ENCODE assay signal across 8 cellular contexts in the genomic region with DNA sequence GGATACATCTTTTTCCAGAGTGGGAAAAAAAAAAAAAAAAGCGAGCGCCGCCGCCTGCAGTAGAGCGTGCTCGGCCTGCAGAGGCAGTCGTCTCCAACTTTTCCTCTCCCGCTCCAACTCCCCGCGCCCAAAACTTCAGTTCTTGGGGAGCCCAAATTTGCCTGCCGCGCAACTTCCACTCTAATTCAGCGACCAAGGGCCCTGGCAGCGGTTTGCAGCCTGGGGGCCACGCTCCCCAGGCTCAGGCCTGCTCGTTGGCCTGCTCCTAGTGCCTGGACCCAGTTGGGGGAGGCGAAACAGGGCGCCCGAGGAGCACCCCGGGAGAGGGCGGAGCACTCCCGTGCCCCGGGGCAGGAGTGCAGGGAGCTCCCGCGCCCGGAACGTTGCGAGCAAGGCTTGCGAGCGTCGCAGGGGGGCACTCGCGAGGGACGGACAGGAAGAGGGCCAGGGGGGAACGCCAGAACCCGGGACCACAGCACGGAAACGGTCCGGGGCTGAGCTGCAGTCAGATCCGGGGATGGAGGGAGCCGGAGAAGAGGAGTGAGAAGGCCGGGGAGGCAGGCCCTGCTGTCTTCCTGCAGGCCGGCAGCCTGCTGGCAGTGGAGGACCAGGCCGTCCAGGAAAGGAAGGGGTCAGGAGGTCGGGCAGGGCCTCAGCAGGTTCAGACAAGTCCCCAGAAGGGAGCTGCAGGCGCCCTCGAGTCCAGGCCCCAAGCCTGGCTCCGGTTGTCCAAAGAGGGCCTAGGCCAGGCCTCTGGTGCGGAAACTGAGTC. TPM values are rescaled to one million over a fixed set of nuclear protein-coding genes. Genes with fewer than 3 reads are reported as not detected.
DNase-seq lines count a peak whose midpoint lies in the region; ATAC-seq and TF ChIP-seq lines count a peak whose summit lies in the region.

TSS of gene STX16 (plus strand) at position 508 of the 772 bp plus-strand sequence. CDS start 724 bp downstream, outside the sequence.

- in situ Hi-C loops in transverse colon (cut with MboI; ENCODE audit: low pct_ligation_motif_present in 1 of 4, low pct_unique_long_range_greater_than_20kb in 1 of 4, low sequenced_read_pairs in 3 of 4), result loop anchor here in 2 of 4 donors (25.0 kb wide), 3 partner anchors 211 to 414 kb away; partner anchors contain the start of genes ANKRD60 (in 2 of the 2), ATP5F1E (in 1 of the 2), GNAS (in 1 of the 2) and GNAS-AS1 (in 1 of the 2)

- no peaks in the 10 kb centered on the region for H3K27me3 ChIP-seq in transverse colon

- TF ChIP-seq CTCF in GM10266 (IDR thresholded peaks at IDR 0.05; ENCODE audit: control insufficient read depth, insufficient read depth, low read depth, missing control alignments) (peak; percentile 26), transverse colon (IDR thresholded peaks at IDR 0.05) (peak; percentile 54 to 90 (median 72))

- H3K27ac ChIP-seq in adipose tissue (ENCODE audit: low read depth, low read length), result peak within 1 kb of the TSS; percentile 88
- H3K27ac ChIP-seq in transverse colon, result peak within 1 kb of the TSS; percentile 96 to 99 (median 98)

- H3K36me3 ChIP-seq in transverse colon, result no peaks in the 10 kb centered on the region

- TF ChIP-seq POLR2A in transverse colon (IDR thresholded peaks at IDR 0.05), result peak; percentile 87

- H3K9me3 ChIP-seq in transverse colon, result no peaks in the 10 kb centered on the region

- TF ChIP-seq EP300 in transverse colon (IDR thresholded peaks at IDR 0.05; ENCODE audit: low read depth), result no peak

- peak; percentile 76 for ATAC-seq in HG02642 (IDR thresholded peaks at IDR 0.05; ENCODE audit: poor library complexity, unreplicated experiment)

- peaks cover 10 to 36% (median 23%) of the 10 kb centered on the region in 4 donors for H3K4me1 ChIP-seq in transverse colon

- DNase-seq in GM10266 (ENCODE audit: extremely low spot score), result peak; percentile 95
- peak; percentile 73 for DNase-seq in NCI-H128 (lab: John Stamatoyannopoulos, UW; ENCODE audit: unreplicated experiment)
- DNase-seq in T follicular helper cell (ENCODE audit: low read depth), result peak; percentile 76
- DNase-seq in cardiac septum (ENCODE audit: low spot score), result peak; percentile 95
- peak; percentile 84 for DNase-seq in pons (ENCODE audit: low spot score)
- DNase-seq in transverse colon, result peak; percentile 93

- WGBS in adipose tissue, 3 donors, result 0 to 1% (median 0%) methylated on average over 49 of the region's 49 CpGs
- WGBS in transverse colon (ENCODE audit: low coverage in 1 of 2), 2 donors, result 0% methylated on average over 49 of the region's 49 CpGs; no CpG with 5 or more reads in 1 of the 2 donors

- peak within 1 kb of the TSS; percentile 62 to 98 (median 92) for H3K4me3 ChIP-seq in transverse colon

- intact Hi-C loops in cardiac septum (cut with DNase I), result loop anchor here (2.0 to 10.0 kb wide), 4 partner anchors 42 to 414 kb away; partner anchors contain the start of genes GNAS, GNAS-AS1, NPEPL1 and RAB22A
- intact Hi-C loops in transverse colon (cut with DNase I; ENCODE audit: low total_unique reads), result loop anchor here (2.0 to 10.0 kb wide), 3 partner anchors 170 to 416 kb away; no protein-coding TSS in a partner anchor

RNA-seq across cellular contexts. Expression of gene STX16, which starts in this region (rescaled TPM):
- polyA plus RNA-seq in adipose tissue, result 10 to 100 TPM; 21.7 to 36.9 (median 35.9) TPM
- 33.1 TPM for total RNA-seq in cardiac septum
- 100 to 1,000 TPM in 1 of 4 donors, 10 to 100 TPM in 3; 52.3 to 146 (median 77.0) TPM for total RNA-seq in transverse colon

Comparison
In these comparisons a context has a peak if more than half of its experiments do, and no peak if none do; other contexts are left out.
1. Peak in every context shown above with its lines: DNase-seq, ATAC-seq, H3K4me3 ChIP-seq and H3K27ac ChIP-seq.